28 cellular contexts compared by ENCODE assay signal in the genomic region with DNA sequence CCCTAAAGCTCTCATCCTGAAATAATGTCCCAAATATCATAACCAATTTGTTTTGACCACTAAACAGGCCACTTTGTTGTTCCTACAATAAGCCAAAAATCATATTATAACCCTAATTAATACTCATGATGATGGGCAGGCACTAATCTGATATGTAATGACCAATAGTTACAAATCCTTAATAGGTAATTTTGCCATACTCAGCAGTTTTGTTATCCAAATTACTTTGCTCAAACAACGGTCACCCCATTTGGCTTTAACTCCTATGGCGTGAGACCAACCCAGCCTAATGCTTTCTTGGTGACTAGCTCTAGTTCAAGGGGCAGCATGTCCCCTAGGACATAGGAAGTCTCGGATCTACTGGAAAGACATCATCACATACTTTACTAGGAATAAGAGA.
"Had no signal": no experiment of that assay in that cellular context is flagged by ENCODE, and none has a peak within 500 bp of the region (broad histone marks: within the 10 kb centered on the region; RNA-seq: fewer than 3 reads in every experiment).

No MANE protein-coding gene starts in this region.

- H3K4me3 ChIP-seq: ascending aorta, breast epithelium, heart left ventricle, spleen, suprapubic skin, tibial nerve had no signal

- H3K27ac ChIP-seq: ascending aorta, breast epithelium, foreskin keratinocyte, spleen, suprapubic skin, tibial nerve, WERI-Rb-1 had no signal

- H3K36me3 Mint-ChIP-seq: activated CD4-positive, alpha-beta memory T cell treated with anti-CD3 and anti-CD28 coated beads for 36 hours; activated naive CD4-positive, alpha-beta T cell treated with anti-CD3 and anti-CD28 coated beads, Interleukin-2, amount 10 ng/mL, durations not matched to agents 7 days and 5 days; activated naive CD8-positive, alpha-beta T cell treated with anti-CD3 and anti-CD28 coated beads, Interleukin-2, amount 10 ng/mL, durations not matched to agents 7 days and 5 days; mesothelial cell of epicardium; naive B cell had no signal

- H3K4me1 ChIP-seq: breast epithelium, foreskin keratinocyte, heart left ventricle, spleen, suprapubic skin, tibial nerve had no signal

- H3K36me3 ChIP-seq: ascending aorta, breast epithelium, heart left ventricle, spleen, suprapubic skin, tibial nerve, WERI-Rb-1 had no signal

- H3K9me3 ChIP-seq: ascending aorta, breast epithelium, heart left ventricle, spleen, suprapubic skin, tibial nerve had no signal

- H3K4me1 Mint-ChIP-seq: activated CD4-positive, alpha-beta T cell treated with anti-CD3 and anti-CD28 coated beads, Interleukin-2, amount 10 ng/mL, durations not matched to agents 24 days and 14 days; activated naive CD4-positive, alpha-beta T cell treated with anti-CD3 and anti-CD28 coated beads, Interleukin-2, amount 10 ng/mL, durations not matched to agents 7 days and 5 days; activated naive CD8-positive, alpha-beta T cell treated with anti-CD3 and anti-CD28 coated beads, Interleukin-2, amount 10 ng/mL, durations not matched to agents 7 days and 5 days; naive B cell had no signal

- H3K27me3 ChIP-seq: ascending aorta, breast epithelium, heart left ventricle, spleen, suprapubic skin, tibial nerve had no signal

- H3K9me3 Mint-ChIP-seq: activated CD4-positive, alpha-beta memory T cell treated with anti-CD3 and anti-CD28 coated beads for 36 hours; activated CD4-positive, alpha-beta T cell treated with anti-CD3 and anti-CD28 coated beads, Interleukin-2, amount 10 ng/mL, durations not matched to agents 24 days and 14 days; activated naive CD4-positive, alpha-beta T cell treated with anti-CD3 and anti-CD28 coated beads, Interleukin-2, amount 10 ng/mL, durations not matched to agents 7 days and 5 days; activated naive CD8-positive, alpha-beta T cell treated with anti-CD3 and anti-CD28 coated beads, Interleukin-2, amount 10 ng/mL, durations not matched to agents 7 days and 5 days; activated T-helper 1 cell treated with anti-CD3 and anti-CD28 coated beads, Interleukin-12 subunit alpha, Interleukin-12 subunit beta, Interleukin-2, Interleukin-4 antibody, amounts not matched to agents 30 ng/mL and 10 ng/mL and 1 ng/mL, durations not matched to agents 14 hours and 24 hours and 36 hours; neural crest cell; T-helper 1 cell treated with Interleukin-12 subunit alpha and Interleukin-12 subunit beta and Interleukin-4 antibody, amounts not matched to agents 30 μg/mL and 1 μg/mL, for 36 hours had no signal

- DNase-seq: activated CD4-positive, alpha-beta memory T cell treated with anti-CD3 and anti-CD28 coated beads for 36 hours; activated CD4-positive, alpha-beta T cell treated with anti-CD3 and anti-CD28 coated beads, Interleukin-2, amount 10 ng/mL, durations not matched to agents 24 days and 14 days; activated CD8-positive, alpha-beta memory T cell treated with anti-CD3 and anti-CD28 coated beads, Interleukin-2, amount 50 U/mL, for 4 hours; activated gamma-delta T cell; activated naive CD4-positive, alpha-beta T cell treated with anti-CD3 and anti-CD28 coated beads, Interleukin-2, amount 10 ng/mL, durations not matched to agents 7 days and 5 days; activated naive CD8-positive, alpha-beta T cell treated with anti-CD3 and anti-CD28 coated beads, Interleukin-2, amount 10 ng/mL, durations not matched to agents 7 days and 5 days; activated T-cell treated with anti-CD3 and anti-CD28 coated beads, Interleukin-2, amount 50 U/mL, for 1 hour; central memory CD4-positive, alpha-beta T cell; foreskin keratinocyte; heart left ventricle; hypothalamus; naive B cell; occipital lobe; right cardiac atrium; spleen; stimulated activated naive CD4-positive, alpha-beta T cell; T1000; WERI-Rb-1 had no signal

- H3K27ac Mint-ChIP-seq: activated CD4-positive, alpha-beta memory T cell treated with anti-CD3 and anti-CD28 coated beads for 36 hours; activated CD4-positive, alpha-beta T cell treated with anti-CD3 and anti-CD28 coated beads, Interleukin-2, amount 10 ng/mL, durations not matched to agents 24 days and 14 days; activated naive CD4-positive, alpha-beta T cell treated with anti-CD3 and anti-CD28 coated beads, Interleukin-2, amount 10 ng/mL, durations not matched to agents 7 days and 5 days; activated naive CD8-positive, alpha-beta T cell treated with anti-CD3 and anti-CD28 coated beads, Interleukin-2, amount 10 ng/mL, durations not matched to agents 7 days and 5 days; activated T-helper 1 cell treated with anti-CD3 and anti-CD28 coated beads, Interleukin-12 subunit alpha, Interleukin-12 subunit beta, Interleukin-2, Interleukin-4 antibody, amounts not matched to agents 30 ng/mL and 10 ng/mL and 1 ng/mL, durations not matched to agents 14 hours and 24 hours and 36 hours; mesothelial cell of epicardium; naive B cell; T-helper 1 cell treated with Interleukin-12 subunit alpha and Interleukin-12 subunit beta and Interleukin-4 antibody, amounts not matched to agents 30 μg/mL and 1 μg/mL, for 36 hours had no signal

- H3K27me3 Mint-ChIP-seq: activated CD4-positive, alpha-beta T cell treated with anti-CD3 and anti-CD28 coated beads, Interleukin-2, amount 10 ng/mL, durations not matched to agents 24 days and 14 days; activated naive CD4-positive, alpha-beta T cell treated with anti-CD3 and anti-CD28 coated beads, Interleukin-2, amount 10 ng/mL, durations not matched to agents 7 days and 5 days; activated naive CD8-positive, alpha-beta T cell treated with anti-CD3 and anti-CD28 coated beads, Interleukin-2, amount 10 ng/mL, durations not matched to agents 7 days and 5 days; naive B cell had no signal

- ATAC-seq: activated CD4-positive, CD25-positive, alpha-beta regulatory T cell treated with anti-CD3 and anti-CD28 coated beads, Interleukin-2, amount 50 U/mL, for 24 hours; esophagus mucosa; foreskin keratinocyte; heart left ventricle; right cardiac atrium had no signal

- H3K4me3 Mint-ChIP-seq: activated CD4-positive, alpha-beta memory T cell treated with anti-CD3 and anti-CD28 coated beads for 36 hours; activated CD4-positive, alpha-beta T cell treated with anti-CD3 and anti-CD28 coated beads, Interleukin-2, amount 10 ng/mL, durations not matched to agents 24 days and 14 days; activated naive CD4-positive, alpha-beta T cell treated with anti-CD3 and anti-CD28 coated beads, Interleukin-2, amount 10 ng/mL, durations not matched to agents 7 days and 5 days; activated naive CD8-positive, alpha-beta T cell treated with anti-CD3 and anti-CD28 coated beads, Interleukin-2, amount 10 ng/mL, durations not matched to agents 7 days and 5 days; activated T-helper 1 cell treated with anti-CD3 and anti-CD28 coated beads, Interleukin-12 subunit alpha, Interleukin-12 subunit beta, Interleukin-2, Interleukin-4 antibody, amounts not matched to agents 30 ng/mL and 10 ng/mL and 1 ng/mL, durations not matched to agents 14 hours and 24 hours and 36 hours; mesothelial cell of epicardium; naive B cell; neural crest cell; T-helper 1 cell treated with Interleukin-12 subunit alpha and Interleukin-12 subunit beta and Interleukin-4 antibody, amounts not matched to agents 30 μg/mL and 1 μg/mL, for 36 hours had no signal
